Comparison of ENCODE assay signal across 10 cellular contexts in genomic region chr22:43289551-43289963, GRCh38. TPM values are rescaled to one million over a fixed set of nuclear protein-coding genes. Genes with fewer than 3 reads are reported as not detected.
DNase-seq lines count a peak whose midpoint lies in the region; ATAC-seq and TF ChIP-seq lines count a peak whose summit lies in the region.
"Had no signal": no experiment of that assay in that cellular context is flagged by ENCODE, and none has a peak within 500 bp of the region (broad histone marks: within the 10 kb centered on the region; RNA-seq: fewer than 3 reads in every experiment).

No MANE protein-coding gene starts in this region.

- no peaks in the 10 kb centered on the region for H3K9me2 ChIP-seq in PC-3 (replicated peaks; ENCODE audit: low read length)

- no peaks in the 10 kb centered on the region for H3K9me3 ChIP-seq in BLaER1 treated with 17β-estradiol and CSF1 and Interleukin-3, amounts not matched to agents 10 nM and 100 nM (replicated peaks in 1 of 11)
- H3K9me3 ChIP-seq in PC-3 (ENCODE audit: low read length): no peaks in the 10 kb centered on the region
- H3K9me3 ChIP-seq in gastroesophageal sphincter: no peaks in the 10 kb centered on the region

- no peaks in the 10 kb centered on the region for H3F3A ChIP-seq in PC-3 (ENCODE audit: low read length, unreplicated experiment)

- no peaks in the 10 kb centered on the region for H3K79me2 ChIP-seq in PC-3 (ENCODE audit: low read length)

- TF ChIP-seq CTCF in PC-3 (conservative IDR thresholded peaks at IDR 0.05; ENCODE audit: low read depth, low read length): no peak
- no peak for TF ChIP-seq CTCF in gastroesophageal sphincter (IDR thresholded peaks at IDR 0.05)

- no peak for DNase-seq in PC-3
- DNase-seq in sciatic nerve (ENCODE audit: low spot score): no peak
- DNase-seq in NOMO-1 treated with DMSO at 0.1 percent for 48 hours (lab: John Stamatoyannopoulos, UW; ENCODE audit: unreplicated experiment): no peak
- DNase-seq in left lobe of liver (ENCODE audit: low spot score): no peak
- no peak for DNase-seq in GDM1 (lab: John Stamatoyannopoulos, UW)
- DNase-seq in epidermal melanocyte (ENCODE audit: insufficient read length, low spot score): no peak
- DNase-seq: naive B cell, WERI-Rb-1 had no signal

- H3K4me3 ChIP-seq in BLaER1 treated with 17β-estradiol and CSF1 and Interleukin-3, amounts not matched to agents 10 nM and 100 nM: no peak overlapping the region
- no peak overlapping the region for H3K4me3 ChIP-seq in PC-3 (ENCODE audit: low read length)
- peak overlapping the region in 1 of 2 donors; percentile 18 for H3K4me3 ChIP-seq in gastroesophageal sphincter

- H3K9ac ChIP-seq in BLaER1 treated with 17β-estradiol and CSF1 and Interleukin-3, amounts not matched to agents 10 nM and 100 nM: 0 out of 22 replicates have a peak overlapping the region, but pooled peaks of 1 of the 11 experiments have one; percentile 15
- H3K9ac ChIP-seq in PC-3 (ENCODE audit: low read length): no peak overlapping the region

- no peak for TF ChIP-seq EP300 in gastroesophageal sphincter (IDR thresholded peaks at IDR 0.05)

- peaks cover 0 to 4% (median 0%) of the 10 kb centered on the region in 11 experiments; a peak in 4 of 22 replicates for H3K27me3 ChIP-seq in BLaER1 treated with 17β-estradiol and CSF1 and Interleukin-3, amounts not matched to agents 10 nM and 100 nM
- no peaks in the 10 kb centered on the region for H3K27me3 ChIP-seq in PC-3 (ENCODE audit: low read length)
- H3K27me3 ChIP-seq in gastroesophageal sphincter: no peaks in the 10 kb centered on the region

- POLR2A ChIA-PET in PC-3 (lab: Charles Lee; ENCODE audit: unreplicated experiment): no interaction called here

- H3K27ac ChIP-seq in BLaER1 treated with 17β-estradiol and CSF1 and Interleukin-3, amounts not matched to agents 10 nM and 100 nM: peak overlapping the region in 1 of 11 experiments; percentile 6; a peak in 1 of 22 replicates
- H3K27ac ChIP-seq in PC-3 (ENCODE audit: low read length) (no peak overlapping the region), gastroesophageal sphincter (peak overlapping the region; percentile 2 to 81 (median 61))
- H3K27ac ChIP-seq: WERI-Rb-1 had no signal

- 5% methylated on average over 4 of the region's 12 CpGs; no CpG with 5 or more reads in 1 of the 2 donors for WGBS in gastroesophageal sphincter (ENCODE audit: low coverage in 1 of 2), 2 donors

- no peak for ATAC-seq in PC-3
- no peak for ATAC-seq in gastroesophageal sphincter
- ATAC-seq in sciatic nerve: peak; percentile 20
- no peak for ATAC-seq in left lobe of liver

- no TSS peak for BruUV-seq in PC-3 (replicated peaks; lab: Mats Ljungman, UMichigan)

- H2AFZ ChIP-seq in PC-3 (ENCODE audit: low read length): peak overlapping the region; percentile 48; the same call in 1 of the 2 replicates

- intact Hi-C loops in PC-3 (cut with micrococcal nuclease): no loop called here
- intact Hi-C loops in sciatic nerve (cut with DNase I): no loop called here

- CTCF ChIA-PET in PC-3 (lab: Charles Lee): no interaction called here

- no peaks in the 10 kb centered on the region for H3K36me3 ChIP-seq in BLaER1 treated with 17β-estradiol and CSF1 and Interleukin-3, amounts not matched to agents 10 nM and 100 nM
- H3K36me3 ChIP-seq in PC-3 (ENCODE audit: low read depth, low read length) (no peaks in the 10 kb centered on the region), gastroesophageal sphincter (peaks cover 0 to 20% of the 10 kb centered on the region in 2 donors)
- H3K36me3 ChIP-seq: WERI-Rb-1 had no signal

- peaks cover 19 to 45% (median 37%) of the 10 kb centered on the region in 10 experiments; a peak in 19 of 20 replicates for H3K4me1 ChIP-seq in BLaER1 treated with 17β-estradiol and CSF1 and Interleukin-3, amounts not matched to agents 10 nM and 100 nM
- no peaks in the 10 kb centered on the region for H3K4me1 ChIP-seq in PC-3 (ENCODE audit: insufficient read depth, low read length)
- peaks cover 9 to 86% (median 53%) of the 10 kb centered on the region in 3 donors for H3K4me1 ChIP-seq in gastroesophageal sphincter

- H3K4me2 ChIP-seq in BLaER1 treated with 17β-estradiol and CSF1 and Interleukin-3, amounts not matched to agents 10 nM and 100 nM: peak overlapping the region; percentile 23 to 66 (median 52); a peak in 21 of 22 replicates
- H3K4me2 ChIP-seq in PC-3 (ENCODE audit: low read length): no peak overlapping the region

- TF ChIP-seq POLR2A in gastroesophageal sphincter (IDR thresholded peaks at IDR 0.05): no peak

- no peaks in the 10 kb centered on the region; a peak in 1 of 22 replicates for H4K20me1 ChIP-seq in BLaER1 treated with 17β-estradiol and CSF1 and Interleukin-3, amounts not matched to agents 10 nM and 100 nM
- no peaks in the 10 kb centered on the region for H4K20me1 ChIP-seq in PC-3 (ENCODE audit: low read length)

RNA-seq across cellular contexts. Expression of gene SCUBE1, which starts 53.6 kb away (rescaled TPM):
- total RNA-seq in PC-3 (2014; rRNA removed) (not detected in 2 replicates), gastroesophageal sphincter (100 to 1,000 TPM in 2 of 4 donors, 10 to 100 TPM in 2; 37.3 to 107 (median 75.9) TPM), sciatic nerve (140 TPM), left lobe of liver (2.9 TPM)
